ENCODE assay signal across 9 cellular contexts in the genomic region with DNA sequence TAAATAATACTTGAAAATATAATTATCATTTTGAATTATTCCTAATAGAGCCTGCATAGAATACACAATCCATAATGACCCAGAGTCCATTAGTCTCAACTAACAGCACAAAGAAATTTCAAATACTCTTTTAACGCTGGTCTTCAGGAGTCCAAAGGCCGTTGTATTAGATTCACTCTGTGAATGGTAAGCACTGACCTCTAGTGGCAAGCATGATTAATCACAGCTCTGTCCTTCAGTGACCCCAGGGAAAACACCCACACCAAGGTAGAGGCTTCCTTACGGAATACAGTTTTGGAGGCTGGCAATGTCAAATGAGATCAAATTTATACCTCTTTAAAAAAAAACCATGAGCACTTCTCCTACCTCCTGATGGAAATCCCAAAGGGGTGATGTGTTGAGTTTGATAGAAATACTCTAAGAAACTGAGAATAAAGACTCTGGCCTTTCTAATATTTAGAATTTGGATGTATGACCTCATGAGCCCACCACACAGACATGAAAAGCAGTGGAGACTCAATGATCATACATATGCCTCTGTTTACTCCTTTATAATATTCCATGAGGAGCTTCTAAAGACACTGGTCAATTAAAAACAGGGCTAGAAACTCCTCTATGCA.
DNase-seq lines count a peak whose midpoint lies in the region; ATAC-seq and TF ChIP-seq lines count a peak whose summit lies in the region.
"Had no signal": no experiment of that assay in that cellular context is flagged by ENCODE, and none has a peak within 500 bp of the region (broad histone marks: within the 10 kb centered on the region; RNA-seq: fewer than 3 reads in every experiment).

No MANE protein-coding gene starts in this region.

- H3K4me1 Mint-ChIP-seq in T-helper 17 cell: no peaks in the 10 kb centered on the region
- H3K4me1 Mint-ChIP-seq in osteocyte (ENCODE audit: unreplicated experiment): peaks cover 55% of the 10 kb centered on the region

- H3K27me3 Mint-ChIP-seq in T-helper 17 cell (peaks cover 19% of the 10 kb centered on the region), osteocyte (ENCODE audit: unreplicated experiment) (no peaks in the 10 kb centered on the region)

- peaks cover 5% of the 10 kb centered on the region for H3K9me3 Mint-ChIP-seq in osteocyte (ENCODE audit: unreplicated experiment)

- no peaks in the 10 kb centered on the region for H3K36me3 Mint-ChIP-seq in T-helper 17 cell (ENCODE audit: low read depth)
- H3K36me3 Mint-ChIP-seq in osteocyte (ENCODE audit: unreplicated experiment): peaks cover 4% of the 10 kb centered on the region

- H3K27ac Mint-ChIP-seq in T-helper 17 cell (no peak overlapping the region), osteocyte (ENCODE audit: unreplicated experiment) (peak overlapping the region; percentile 53)

- H3K4me3 Mint-ChIP-seq in T-helper 17 cell (no peak overlapping the region), osteocyte (ENCODE audit: unreplicated experiment) (no peak overlapping the region)

- peak; percentile 72 for TF ChIP-seq CTCF in AG09309 (IDR thresholded peaks at IDR 0.05; ENCODE audit: control insufficient read depth, insufficient read depth, low read depth, low read length, missing control alignments)
- TF ChIP-seq CTCF in GM12872 (IDR thresholded peaks at IDR 0.05; ENCODE audit: insufficient read depth, low read depth, low read length): peak; percentile 76
- peak; percentile 79 for TF ChIP-seq CTCF in LNCAP (IDR thresholded peaks at IDR 0.05)
- TF ChIP-seq CTCF in fibroblast of villous mesenchyme (IDR thresholded peaks at IDR 0.05; ENCODE audit: insufficient read depth, low read depth, low read length): peak; percentile 88
- peak; percentile 90 for TF ChIP-seq CTCF in osteocyte (IDR thresholded peaks at IDR 0.05)

- H3K4me3 ChIP-seq in AG09309 (ENCODE audit: control insufficient read depth, low read depth, low read length): no peak overlapping the region
- no peak overlapping the region for H3K4me3 ChIP-seq in fibroblast of villous mesenchyme (ENCODE audit: low read depth, low read length)
- H3K4me3 ChIP-seq: SK-N-MC had no signal

- DNase-seq in AG09309 (ENCODE audit: low read depth) (peak; percentile 29), HEK293T (ENCODE audit: extremely low spot score) (peak; percentile 66), T-helper 17 cell (no peak), fibroblast of villous mesenchyme (ENCODE audit: low read depth) (peak; percentile 60), osteocyte (ENCODE audit: extremely low spot score, unreplicated experiment) (no peak), mesenteric fat pad (ENCODE audit: low spot score) (no peak)

- ATAC-seq in T-helper 17 cell: peak; percentile 90

- H3K9me3 ChIP-seq in T-helper 17 cell (ENCODE audit: control insufficient read depth, low read length, poor library complexity, severe bottlenecking): no peaks in the 10 kb centered on the region

- CTCF ChIA-PET in HEK293T (lab: Yijun Ruan, JAX): interaction anchor here (1.0 to 2.6 kb wide), 3 partner anchors 16 to 151 kb away, joined by 3 to 16 read pairs (median 3); a partner anchor contains a TSS

- POLR2A ChIA-PET in HEK293T (lab: Yijun Ruan, JAX): no interaction called here

TF ChIP-seq in HEK293T, 16 proteins besides CTCF, POLR2A, EP300 and RAD21:
- TF ChIP-seq FOXM1 (IDR thresholded peaks at IDR 0.05; ENCODE audit: borderline replicate concordance) (no peak), ARNT (IDR thresholded peaks at IDR 0.05) (no peak), ZNF384 (IDR thresholded peaks at IDR 0.05) (no peak), NFRKB (IDR thresholded peaks at IDR 0.05) (no peak), ELF4 (IDR thresholded peaks at IDR 0.05) (no peak), HDGF (IDR thresholded peaks at IDR 0.05; ENCODE audit: borderline replicate concordance) (no peak), FOXA1 (IDR thresholded peaks at IDR 0.05) (no peak), TARDBP (IDR thresholded peaks at IDR 0.05) (no peak), L3MBTL2 (conservative IDR thresholded peaks at IDR 0.05) (no peak), FOXK2 (IDR thresholded peaks at IDR 0.05) (no peak), CTBP1 (IDR thresholded peaks at IDR 0.05; ENCODE audit: borderline replicate concordance) (no peak), LEF1 (IDR thresholded peaks at IDR 0.05; ENCODE audit: borderline replicate concordance) (no peak), BHLHE40 (IDR thresholded peaks at IDR 0.05; ENCODE audit: borderline replicate concordance) (no peak), SUZ12 (IDR thresholded peaks at IDR 0.05) (no peak), SP1 (IDR thresholded peaks at IDR 0.05) (no peak)
- TF ChIP-seq, protein P1, sequence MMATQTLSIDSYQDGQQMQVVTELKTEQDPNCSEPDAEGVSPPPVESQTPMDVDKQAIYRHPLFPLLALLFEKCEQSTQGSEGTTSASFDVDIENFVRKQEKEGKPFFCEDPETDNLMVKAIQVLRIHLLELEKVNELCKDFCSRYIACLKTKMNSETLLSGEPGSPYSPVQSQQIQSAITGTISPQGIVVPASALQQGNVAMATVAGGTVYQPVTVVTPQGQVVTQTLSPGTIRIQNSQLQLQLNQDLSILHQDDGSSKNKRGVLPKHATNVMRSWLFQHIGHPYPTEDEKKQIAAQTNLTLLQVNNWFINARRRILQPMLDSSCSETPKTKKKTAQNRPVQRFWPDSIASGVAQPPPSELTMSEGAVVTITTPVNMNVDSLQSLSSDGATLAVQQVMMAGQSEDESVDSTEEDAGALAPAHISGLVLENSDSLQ (IDR thresholded peaks at IDR 0.05): no peak
TF ChIP-seq in HEK293T: peak in this region for 0.

Comparison
In these comparisons a context has a peak if more than half of its experiments do, and no peak if none do; other contexts are left out.
1. DNase-seq: peak in AG09309 (single experiment), HEK293T (single experiment) and fibroblast of villous mesenchyme (single experiment); none in T-helper 17 cell (0 of 3), osteocyte (single experiment) and mesenteric fat pad (single experiment).
2. Peak in every context shown above with its lines, with median percentiles within 50 percentile points of each other: CTCF ChIP-seq.